ENCODE assay signal across 16 cellular contexts in genomic region chr7:128452552-128452951, GRCh38.
"Had no signal": no experiment of that assay in that cellular context is flagged by ENCODE, and none has a peak within 500 bp of the region (broad histone marks: within the 10 kb centered on the region; RNA-seq: fewer than 3 reads in every experiment).

No MANE protein-coding gene starts in this region.

- DNase-seq: activated CD4-positive, alpha-beta T cell treated with anti-CD3 and anti-CD28 coated beads for 48 hours; activated naive CD4-positive, alpha-beta T cell treated with Interleukin-2 at 50 U/mL for 16 hours; activated T-cell treated with anti-CD3 and anti-CD28 coated beads, Interleukin-2, amount 50 U/mL, for 48 hours; cerebellar nuclear complex; effector memory CD8-positive, alpha-beta T cell; retina; SHP77 treated with DMSO at 0.1 percent for 48 hours; small intestine; T1000; upper lobe of right lung had no signal

- H3K9me3 Mint-ChIP-seq: dendritic cell treated with granulocyte-macrophage colony-stimulating factor and Interleukin-4, amounts not matched to agents 40 ng/mL and 50 ng/mL, for 4 days; effector memory CD8-positive, alpha-beta T cell; stimulated activated memory B cell treated with anti-CD40 and anti-IgM and Interleukin-4, amounts not matched to agents 10 μg/mL and 1 μg/mL and 100 μg/mL, for 72 hours had no signal

- H3K4me3 Mint-ChIP-seq: dendritic cell treated with granulocyte-macrophage colony-stimulating factor and Interleukin-4, amounts not matched to agents 40 ng/mL and 50 ng/mL, for 4 days; effector memory CD8-positive, alpha-beta T cell; stimulated activated memory B cell treated with anti-CD40 and anti-IgM and Interleukin-4, amounts not matched to agents 10 μg/mL and 1 μg/mL and 100 μg/mL, for 72 hours had no signal

- H3K79me2 ChIP-seq: parathyroid adenoma had no signal

- H3K4me3 ChIP-seq: gastroesophageal sphincter, suprapubic skin, upper lobe of right lung had no signal

- H3K27ac Mint-ChIP-seq: dendritic cell treated with granulocyte-macrophage colony-stimulating factor and Interleukin-4, amounts not matched to agents 40 ng/mL and 50 ng/mL, for 4 days; effector memory CD8-positive, alpha-beta T cell; stimulated activated memory B cell treated with anti-CD40 and anti-IgM and Interleukin-4, amounts not matched to agents 10 μg/mL and 1 μg/mL and 100 μg/mL, for 72 hours had no signal

- H3K27me3 ChIP-seq: gastroesophageal sphincter, suprapubic skin, upper lobe of right lung had no signal

- H3K9me3 ChIP-seq: gastroesophageal sphincter, suprapubic skin, upper lobe of right lung had no signal

- H2AFZ ChIP-seq: parathyroid adenoma had no signal

- H3K36me3 Mint-ChIP-seq: stimulated activated memory B cell treated with anti-CD40 and anti-IgM and Interleukin-4, amounts not matched to agents 10 μg/mL and 1 μg/mL and 100 μg/mL, for 72 hours had no signal

- H3K27me3 Mint-ChIP-seq: dendritic cell treated with granulocyte-macrophage colony-stimulating factor and Interleukin-4, amounts not matched to agents 40 ng/mL and 50 ng/mL, for 4 days; stimulated activated memory B cell treated with anti-CD40 and anti-IgM and Interleukin-4, amounts not matched to agents 10 μg/mL and 1 μg/mL and 100 μg/mL, for 72 hours had no signal

- H3K27ac ChIP-seq: epithelial cell of prostate, gastroesophageal sphincter, parathyroid adenoma, suprapubic skin, upper lobe of right lung had no signal

- H3K36me3 ChIP-seq: suprapubic skin, upper lobe of right lung had no signal

- ATAC-seq: effector memory CD8-positive, alpha-beta T cell; gastroesophageal sphincter; stimulated activated memory B cell treated with anti-CD40 and anti-IgM and Interleukin-4, amounts not matched to agents 10 μg/mL and 1 μg/mL and 100 μg/mL, for 72 hours; upper lobe of right lung had no signal

- H3K9ac ChIP-seq: parathyroid adenoma had no signal
